16 cellular contexts compared by ENCODE assay signal in the genomic region with DNA sequence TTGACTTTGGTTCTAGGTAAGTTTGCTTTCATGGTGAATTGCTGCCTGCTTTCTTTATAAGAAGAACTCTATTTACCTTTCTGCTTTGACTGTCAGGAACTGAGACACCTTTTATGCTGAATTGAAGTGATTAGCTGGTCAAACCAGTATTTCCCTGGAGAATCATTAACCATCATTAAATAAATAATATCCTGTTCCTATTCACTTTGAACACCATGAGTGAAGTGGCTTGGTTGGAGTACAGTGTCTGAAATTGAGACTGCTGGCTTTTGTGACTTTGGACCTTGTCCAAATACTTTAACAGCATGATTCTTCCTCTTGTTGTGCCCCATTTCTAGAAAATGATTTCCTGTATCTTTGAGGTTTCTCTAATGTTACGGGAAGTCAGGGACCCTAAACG. TPM values are rescaled to one million over a fixed set of nuclear protein-coding genes. Genes with fewer than 3 reads are reported as not detected.
DNase-seq lines count a peak whose midpoint lies in the region; ATAC-seq and TF ChIP-seq lines count a peak whose summit lies in the region.
"Had no signal": no experiment of that assay in that cellular context is flagged by ENCODE, and none has a peak within 500 bp of the region (broad histone marks: within the 10 kb centered on the region; RNA-seq: fewer than 3 reads in every experiment).

No MANE protein-coding gene starts in this region.

- peaks cover 6% of the 10 kb centered on the region for H3K27me3 Mint-ChIP-seq in type B pancreatic cell
- H3K27me3 Mint-ChIP-seq: T-helper 17 cell had no signal

- H3K4me3 Mint-ChIP-seq in type B pancreatic cell: peak overlapping the region; percentile 27
- H3K4me3 Mint-ChIP-seq: activated CD4-positive, alpha-beta T cell treated with anti-CD3 and anti-CD28 coated beads, Interleukin-2, amount 10 ng/mL, durations not matched to agents 24 days and 14 days; activated T-helper 1 cell treated with anti-CD3 and anti-CD28 coated beads, Interleukin-12 subunit alpha, Interleukin-12 subunit beta, Interleukin-2, Interleukin-4 antibody, amounts not matched to agents 30 ng/mL and 10 ng/mL and 1 ng/mL, durations not matched to agents 14 hours and 24 hours and 36 hours; T-helper 17 cell had no signal

- peak overlapping the region; percentile 9 for H3K27ac Mint-ChIP-seq in type B pancreatic cell
- H3K27ac Mint-ChIP-seq: activated CD4-positive, alpha-beta T cell treated with anti-CD3 and anti-CD28 coated beads, Interleukin-2, amount 10 ng/mL, durations not matched to agents 24 days and 14 days; T-helper 17 cell had no signal

- TF ChIP-seq CTCF in hepatocyte (IDR thresholded peaks at IDR 0.05; ENCODE audit: poor library complexity): no peak
- TF ChIP-seq CTCF in type B pancreatic cell (conservative IDR thresholded peaks at IDR 0.05): no peak

- H3K4me3 ChIP-seq in hepatocyte: no peak overlapping the region
- H3K4me3 ChIP-seq in effector memory CD4-positive, alpha-beta T cell (ENCODE audit: insufficient read depth, low read depth, low read length, poor library complexity, severe bottlenecking): no peak overlapping the region
- H3K4me3 ChIP-seq: thyroid gland had no signal

- peak overlapping the region; percentile 47 for H3K4me2 ChIP-seq in hepatocyte

- H3K9me3 ChIP-seq in hepatocyte (ENCODE audit: low read depth): no peaks in the 10 kb centered on the region
- no peaks in the 10 kb centered on the region for H3K9me3 ChIP-seq in effector memory CD4-positive, alpha-beta T cell (ENCODE audit: control insufficient read depth, low read length)
- H3K9me3 ChIP-seq: thyroid gland had no signal

- WGBS in hepatocyte (ENCODE audit: low lambda C conversion rate, missing lambda C conversion rate): 55% methylated on average over 2 of the region's 2 CpGs

- H3K79me2 ChIP-seq in hepatocyte: no peaks in the 10 kb centered on the region
- H3K79me2 ChIP-seq: parathyroid adenoma had no signal

- DNase-seq in NOMO-1 treated with DMSO at 0.1 percent for 48 hours (lab: John Stamatoyannopoulos, UW; ENCODE audit: unreplicated experiment): peak; percentile 9
- no peak for DNase-seq in NOMO-1 (lab: John Stamatoyannopoulos, UW; ENCODE audit: unreplicated experiment in 2 of 2)
- peak; percentile 61 for DNase-seq in NCI-H510A (lab: John Stamatoyannopoulos, UW)
- peak; percentile 36 for DNase-seq in hepatocyte (ENCODE audit: low spot score)
- DNase-seq in type B pancreatic cell (ENCODE audit: extremely low spot score, unreplicated experiment): no peak
- no peak for DNase-seq in effector memory CD4-positive, alpha-beta T cell
- no peak for DNase-seq in amniotic stem cell (lab: John Stamatoyannopoulos, UW)
- DNase-seq: activated CD4-positive, alpha-beta T cell treated with anti-CD3 and anti-CD28 coated beads, Interleukin-2, amount 10 ng/mL, durations not matched to agents 24 days and 14 days; aorta; NCI-H2227 treated with DMSO at 0.1 percent for 48 hours; RPMI8226; T-helper 17 cell; thyroid gland had no signal

- peaks cover 4% of the 10 kb centered on the region for H3K36me3 Mint-ChIP-seq in type B pancreatic cell

- H3K4me1 ChIP-seq in hepatocyte (ENCODE audit: insufficient read depth): no peaks in the 10 kb centered on the region
- no peaks in the 10 kb centered on the region for H3K4me1 ChIP-seq in effector memory CD4-positive, alpha-beta T cell (ENCODE audit: control insufficient read depth, insufficient read depth, low read length, poor library complexity, severe bottlenecking)
- H3K4me1 ChIP-seq: parathyroid adenoma had no signal

- H3K27ac ChIP-seq in hepatocyte: peak overlapping the region; percentile 81
- no peak overlapping the region for H3K27ac ChIP-seq in effector memory CD4-positive, alpha-beta T cell (ENCODE audit: insufficient read depth, low read length, poor library complexity, severe bottlenecking)
- H3K27ac ChIP-seq: parathyroid adenoma, thyroid gland had no signal

- peaks cover 15% of the 10 kb centered on the region for H3K4me1 Mint-ChIP-seq in type B pancreatic cell (ENCODE audit: unreplicated experiment)

- no peak overlapping the region for H2AFZ ChIP-seq in hepatocyte
- H2AFZ ChIP-seq: parathyroid adenoma had no signal

- no peaks in the 10 kb centered on the region for H3K36me3 ChIP-seq in hepatocyte (replicated peaks; ENCODE audit: insufficient read depth, low read depth)
- H3K36me3 ChIP-seq in effector memory CD4-positive, alpha-beta T cell (ENCODE audit: control insufficient read depth, insufficient read depth, low read length): no peaks in the 10 kb centered on the region
- H3K36me3 ChIP-seq: thyroid gland had no signal

- no peaks in the 10 kb centered on the region for H3K27me3 ChIP-seq in hepatocyte
- H3K27me3 ChIP-seq in effector memory CD4-positive, alpha-beta T cell (replicated peaks; ENCODE audit: control insufficient read depth, insufficient read depth, low read length, poor library complexity, severe bottlenecking): no peaks in the 10 kb centered on the region
- H3K27me3 ChIP-seq: thyroid gland had no signal

- H3K9me2 ChIP-seq in hepatocyte (replicated peaks; ENCODE audit: insufficient read depth): no peaks in the 10 kb centered on the region

- no peak for ATAC-seq in GM18517 (IDR thresholded peaks at IDR 0.05; ENCODE audit: unreplicated experiment)
- ATAC-seq: T-helper 17 cell had no signal

- peaks cover 6% of the 10 kb centered on the region for H3K9me3 Mint-ChIP-seq in type B pancreatic cell
- H3K9me3 Mint-ChIP-seq: activated T-helper 1 cell treated with anti-CD3 and anti-CD28 coated beads, Interleukin-12 subunit alpha, Interleukin-12 subunit beta, Interleukin-2, Interleukin-4 antibody, amounts not matched to agents 30 ng/mL and 10 ng/mL and 1 ng/mL, durations not matched to agents 14 hours and 24 hours and 36 hours had no signal

- no peaks in the 10 kb centered on the region for H4K20me1 ChIP-seq in hepatocyte (ENCODE audit: insufficient read depth, poor library complexity, severe bottlenecking)

RNA-seq across cellular contexts. Expression of a gene that starts 5.6 kb away (rescaled TPM):
- 25.7 and 34.0 TPM in 2 replicates for total RNA-seq in hepatocyte
- 14.4 and 17.3 TPM in 2 replicates for polyA plus RNA-seq in hepatocyte
- 11.5 and 22.1 TPM in 2 replicates for total RNA-seq in type B pancreatic cell (ENCODE audit: low replicate concordance)

RNA-seq across cellular contexts. Expression of a gene that starts 21.9 kb away (rescaled TPM):
- 31.0 and 32.5 TPM in 2 replicates for total RNA-seq in hepatocyte
- 11.9 and 14.8 TPM in 2 replicates for polyA plus RNA-seq in hepatocyte
- total RNA-seq in type B pancreatic cell (ENCODE audit: low replicate concordance): 21.1 and 28.3 TPM in 2 replicates

RNA-seq across cellular contexts. Expression of a gene that starts 57.5 kb away (rescaled TPM):
- total RNA-seq in hepatocyte (56.7 and 60.3 TPM in 2 replicates), type B pancreatic cell (ENCODE audit: low replicate concordance) (28.2 and 41.5 TPM in 2 replicates)
- polyA plus RNA-seq in hepatocyte: 53.2 and 53.5 TPM in 2 replicates

Comparison
In these comparisons a context has a peak if more than half of its experiments do, and no peak if none do; other contexts are left out.
1. DNase-seq: peak in NOMO-1 treated with DMSO at 0.1 percent for 48 hours (single experiment), NCI-H510A (single experiment) and hepatocyte (single experiment); none in NOMO-1 (0 of 2), type B pancreatic cell (single experiment), effector memory CD4-positive, alpha-beta T cell (0 of 3) and amniotic stem cell (single experiment).